Comparison of ENCODE assay signal across 1 cellular context in genomic region chr22:42565956-42566355, GRCh38.
A peak's percentile ranks its signal among the peaks of the same experiment; 100 is the strongest.
TF ChIP-seq lines count a peak whose summit lies in the region.

No MANE protein-coding gene starts in this region.

TF ChIP-seq in K562, 482 proteins besides CTCF, POLR2A, EP300 and RAD21:
- TF ChIP-seq ETS2 (tag; IDR thresholded peaks at IDR 0.05; ENCODE audit: borderline replicate concordance, poor library complexity, severe bottlenecking) (no peak), SUPT5H (IDR thresholded peaks at IDR 0.05) (no peak), CBX2 (IDR thresholded peaks at IDR 0.05; ENCODE audit: insufficient read depth, low read length, poor library complexity, severe bottlenecking) (no peak), ZNF23 (CRISPR knock-in tag; IDR thresholded peaks at IDR 0.05) (no peak), HNRNPUL1 (IDR thresholded peaks at IDR 0.05; ENCODE audit: low read length) (no peak), POLR2G (IDR thresholded peaks at IDR 0.05; ENCODE audit: low read depth, low read length) (peak; percentile 60)
